In genomic region chr5:5480481-5481111, GRCh38 we compare ENCODE assay signal across 13 cellular contexts. TPM values are rescaled to one million over a fixed set of nuclear protein-coding genes. Genes with fewer than 3 reads are reported as not detected.
A peak's percentile ranks its signal among the peaks of the same experiment; 100 is the strongest.
DNase-seq lines count a peak whose midpoint lies in the region; ATAC-seq and TF ChIP-seq lines count a peak whose summit lies in the region.
"Had no signal": no experiment of that assay in that cellular context is flagged by ENCODE, and none has a peak within 500 bp of the region (broad histone marks: within the 10 kb centered on the region; RNA-seq: fewer than 3 reads in every experiment).

No MANE protein-coding gene starts in this region.

- 92% methylated on average over 8 of the region's 8 CpGs for WGBS in tibial nerve, 2 donors

- peaks cover 49% of the 10 kb centered on the region for H3K36me3 Mint-ChIP-seq in activated CD4-positive, alpha-beta T cell treated with anti-CD3 and anti-CD28 coated beads, Interleukin-2, amount 10 ng/mL, durations not matched to agents 24 days and 14 days (ENCODE audit: low read depth)
- peaks cover 42% of the 10 kb centered on the region for H3K36me3 Mint-ChIP-seq in T-cell

- H3K27me3 ChIP-seq in parathyroid adenoma (ENCODE audit: control insufficient read depth, insufficient read depth, low read length) (no peaks in the 10 kb centered on the region), tibial nerve (no peaks in the 10 kb centered on the region)
- H3K27me3 ChIP-seq: cardiac muscle cell had no signal

- peak overlapping the region; percentile 53 for H3K4me3 Mint-ChIP-seq in activated CD4-positive, alpha-beta T cell treated with anti-CD3 and anti-CD28 coated beads, Interleukin-2, amount 10 ng/mL, durations not matched to agents 24 days and 14 days
- peak overlapping the region in 1 of 3 donors; percentile 53 for H3K4me3 Mint-ChIP-seq in T-cell
- H3K4me3 Mint-ChIP-seq: type B pancreatic cell had no signal

- H3K4me1 Mint-ChIP-seq in activated CD4-positive, alpha-beta T cell treated with anti-CD3 and anti-CD28 coated beads, Interleukin-2, amount 10 ng/mL, durations not matched to agents 24 days and 14 days, result peaks cover 15% of the 10 kb centered on the region
- H3K4me1 Mint-ChIP-seq in T-cell, result peaks cover 21 to 29% (median 26%) of the 10 kb centered on the region in 3 donors

- no peak for DNase-seq in activated CD4-positive, alpha-beta T cell treated with anti-CD3 and anti-CD28 coated beads, Interleukin-2, amount 10 ng/mL, durations not matched to agents 24 days and 14 days
- DNase-seq in activated CD4-positive, alpha-beta T cell treated with anti-CD3 and anti-CD28 coated beads for 4 hours, result no peak
- DNase-seq in T-cell (no peak), tibial nerve (ENCODE audit: low spot score in 2 of 2) (no peak)
- DNase-seq in stimulated activated CD4-positive, alpha-beta T cell treated with anti-CD3 and anti-CD28 coated beads, Interleukin-4, amount 100 ng/mL, for 1 hour, result no peak
- DNase-seq: left colon, NCI-H1105 had no signal

- peak overlapping the region; percentile 35 for H3K4me2 ChIP-seq in parathyroid adenoma (ENCODE audit: low read length)

- intact Hi-C loops in activated CD4-positive, alpha-beta T cell treated with anti-CD3 and anti-CD28 coated beads, Interleukin-2, amount 10 ng/mL, durations not matched to agents 24 days and 14 days (cut with micrococcal nuclease), result no loop called here

- no peak overlapping the region for H3K9ac ChIP-seq in parathyroid adenoma

- H3K36me3 ChIP-seq in parathyroid adenoma (ENCODE audit: control insufficient read depth, insufficient read depth, low read length) (no peaks in the 10 kb centered on the region), tibial nerve (peaks cover 0 to 64% (median 0%) of the 10 kb centered on the region in 3 donors)

- no peak for TF ChIP-seq EP300 in tibial nerve (IDR thresholded peaks at IDR 0.05)

- CTCF ChIA-PET in T-cell (lab: Charles Lee), result interaction anchor here (0.6 kb wide), 2 partner anchors 33 to 64 kb away, joined by 3 to 7 read pairs; no protein-coding TSS in a partner anchor

- H3K27ac ChIP-seq in parathyroid adenoma (peak overlapping the region; percentile 74), tibial nerve (no peak overlapping the region)
- H3K27ac ChIP-seq: cardiac muscle cell had no signal

- no peaks in the 10 kb centered on the region for H3K9me3 ChIP-seq in parathyroid adenoma (ENCODE audit: control insufficient read depth, low read length)
- H3K9me3 ChIP-seq in tibial nerve, result no peaks in the 10 kb centered on the region

- no peaks in the 10 kb centered on the region for H3K9me3 Mint-ChIP-seq in activated CD4-positive, alpha-beta T cell treated with anti-CD3 and anti-CD28 coated beads, Interleukin-2, amount 10 ng/mL, durations not matched to agents 24 days and 14 days
- H3K9me3 Mint-ChIP-seq in T-cell, result peaks cover 0 to 5% (median 0%) of the 10 kb centered on the region in 3 donors
- H3K9me3 Mint-ChIP-seq: type B pancreatic cell had no signal

- TF ChIP-seq CTCF in parathyroid adenoma (IDR thresholded peaks at IDR 0.05) (no peak), tibial nerve (IDR thresholded peaks at IDR 0.05) (no peak)

- no peaks in the 10 kb centered on the region for H3K27me3 Mint-ChIP-seq in activated CD4-positive, alpha-beta T cell treated with anti-CD3 and anti-CD28 coated beads, Interleukin-2, amount 10 ng/mL, durations not matched to agents 24 days and 14 days
- no peaks in the 10 kb centered on the region for H3K27me3 Mint-ChIP-seq in T-cell
- H3K27me3 Mint-ChIP-seq: type B pancreatic cell had no signal

- POLR2A ChIA-PET in T-cell (lab: Charles Lee), result no interaction called here

- H3K4me3 ChIP-seq in parathyroid adenoma (ENCODE audit: low read depth, low read length) (peak overlapping the region; percentile 9), tibial nerve (no peak overlapping the region)
- H3K4me3 ChIP-seq: cardiac muscle cell, skin epidermis had no signal

- peak overlapping the region; percentile 73 for H3K27ac Mint-ChIP-seq in activated CD4-positive, alpha-beta T cell treated with anti-CD3 and anti-CD28 coated beads, Interleukin-2, amount 10 ng/mL, durations not matched to agents 24 days and 14 days
- peak overlapping the region; percentile 59 to 84 for H3K27ac Mint-ChIP-seq in T-cell
- H3K27ac Mint-ChIP-seq: type B pancreatic cell had no signal

- no peaks in the 10 kb centered on the region for H3K79me2 ChIP-seq in parathyroid adenoma

- ATAC-seq in HG02885 (IDR thresholded peaks at IDR 0.05; ENCODE audit: poor library complexity, unreplicated experiment), result peak; percentile 75
- peak in 1 of 4 experiments; percentile 58 for ATAC-seq in T-cell (replicated peaks in 1 of 4)
- no peak for ATAC-seq in esophagus mucosa
- ATAC-seq: left colon had no signal

- no peak for TF ChIP-seq POLR2A in tibial nerve (IDR thresholded peaks at IDR 0.05)

- no peak overlapping the region for H2AFZ ChIP-seq in parathyroid adenoma

- H3K4me1 ChIP-seq in parathyroid adenoma (peaks cover 34% of the 10 kb centered on the region), tibial nerve (no peaks in the 10 kb centered on the region)

RNA-seq across cellular contexts. Expression of gene ICE1, which starts 58.1 kb away (rescaled TPM):
- 35.6 and 36.9 TPM in 2 replicates for total RNA-seq in activated CD4-positive, alpha-beta T cell treated with anti-CD3 and anti-CD28 coated beads, Interleukin-2, amount 10 ng/mL, durations not matched to agents 24 days and 14 days
- total RNA-seq in T-cell, result 10 to 100 TPM; 37.3 to 42.9 (median 40.5) TPM
- 10.8 TPM for total RNA-seq in esophagus mucosa
- 10 to 100 TPM; 30.9 to 37.5 (median 33.7) TPM for total RNA-seq in tibial nerve
